ENCODE assay signal across 15 cellular contexts in the genomic region with DNA sequence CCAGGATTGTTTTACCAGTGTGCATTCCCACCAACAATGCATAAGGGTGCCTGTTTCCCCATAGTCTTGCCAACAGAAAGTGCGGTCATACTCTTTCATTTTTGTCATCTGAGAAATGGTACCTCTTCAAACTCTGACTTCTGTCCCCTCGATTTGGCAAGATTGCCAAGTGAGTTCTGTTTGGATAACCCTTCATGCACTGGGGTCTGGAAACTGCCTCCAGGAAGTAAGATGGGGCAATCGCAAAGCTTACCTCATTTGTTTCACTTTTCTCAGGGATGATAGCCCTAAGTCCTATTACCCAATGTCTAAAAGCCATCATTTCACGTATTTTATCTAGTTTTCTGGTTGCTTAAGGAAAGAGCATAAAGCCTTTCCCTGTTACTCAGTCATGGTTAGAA. TPM values are rescaled to one million over a fixed set of nuclear protein-coding genes. Genes with fewer than 3 reads are reported as not detected.
"Had no signal": no experiment of that assay in that cellular context is flagged by ENCODE, and none has a peak within 500 bp of the region (broad histone marks: within the 10 kb centered on the region; RNA-seq: fewer than 3 reads in every experiment).

No MANE protein-coding gene starts in this region.

- H3K27me3 ChIP-seq: ascending aorta, breast epithelium, stomach, testis had no signal

- H2AFZ ChIP-seq: parathyroid adenoma had no signal

- H3K9me3 ChIP-seq: ascending aorta, breast epithelium, stomach, testis had no signal

- H3K27ac ChIP-seq: ascending aorta, breast epithelium, parathyroid adenoma, stomach, testis had no signal

- H3K4me1 ChIP-seq: ascending aorta, breast epithelium, parathyroid adenoma, testis had no signal

- DNase-seq: activated CD4-positive, alpha-beta T cell treated with anti-CD3 and anti-CD28 coated beads for 1 hour; activated CD4-positive, alpha-beta T cell treated with anti-CD3 and anti-CD28 coated beads, Interleukin-2, amount 50 U/mL, for 48 hours; activated naive CD4-positive, alpha-beta T cell treated with anti-CD3 and anti-CD28 coated beads, Interleukin-2, amount 10 ng/mL, durations not matched to agents 7 days and 5 days; activated T-cell treated with anti-CD3 and anti-CD28 coated beads, Interleukin-2, amount 50 U/mL, for 1 hour; cerebellar nuclear complex; effector memory CD8-positive, alpha-beta T cell; foreskin melanocyte; stimulated activated CD4-positive, alpha-beta T cell treated with anti-CD3 and anti-CD28 coated beads, Interleukin-1b, Interleukin-23, amount 100 ng/mL, for 48 hours; stomach; testis had no signal

- H3K4me3 ChIP-seq: ascending aorta, breast epithelium, stomach, testis had no signal

- ATAC-seq: effector memory CD8-positive, alpha-beta T cell had no signal

- H3K36me3 ChIP-seq: ascending aorta, breast epithelium, stomach had no signal

- H3K79me2 ChIP-seq: parathyroid adenoma had no signal

RNA-seq across cellular contexts. Expression of gene NR1H4, which starts 28.6 kb away (rescaled TPM):
- total RNA-seq: activated T-helper 2 cell treated with anti-CD3 and anti-CD28 coated beads, Interferon-gamma antibody, Interleukin-2, Interleukin-4, amounts not matched to agents 10 μg/mL and 5 μg/mL and 100 μg/mL, durations not matched to agents 14 hours and 24 hours and 36 hours; lung microvascular endothelial cell had no signal
